Comparison of ENCODE assay signal across 8 cellular contexts in the genomic region with DNA sequence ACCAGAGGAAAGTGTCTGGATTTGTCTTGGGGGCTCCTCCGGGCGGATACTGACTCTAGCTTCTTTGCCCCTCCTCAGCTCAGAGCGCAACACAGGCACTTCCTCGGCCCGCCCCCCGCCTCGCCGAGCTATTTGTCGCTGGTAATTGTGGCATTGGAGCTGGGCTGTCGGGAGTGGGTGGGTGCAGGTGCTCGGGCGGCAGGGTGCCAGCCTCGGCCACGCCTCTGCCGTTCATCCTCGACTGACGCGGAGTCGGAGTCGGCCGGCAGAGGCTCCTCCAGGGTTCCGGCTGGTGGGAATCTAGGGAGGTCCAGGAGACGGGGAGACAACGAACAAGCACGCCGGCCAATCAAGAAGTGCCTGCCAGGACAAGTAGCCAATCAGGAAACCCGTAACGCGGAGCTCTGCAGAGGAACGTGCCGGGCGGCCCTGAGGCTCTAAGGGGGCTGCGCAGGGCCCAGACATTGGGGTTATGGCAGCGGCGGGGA. TPM values are rescaled to one million over a fixed set of nuclear protein-coding genes. Genes with fewer than 3 reads are reported as not detected.
A peak's percentile ranks its signal among the peaks of the same experiment; 100 is the strongest.
DNase-seq lines count a peak whose midpoint lies in the region; ATAC-seq and TF ChIP-seq lines count a peak whose summit lies in the region.

No MANE protein-coding gene starts in this region.

- ATAC-seq in activated CD4-positive, alpha-beta T cell treated with anti-CD3 and anti-CD28 coated beads for 36 hours = peak; percentile 72
- peak; percentile 34 to 49 (median 46) for ATAC-seq in right lobe of liver
- ATAC-seq in HG03378 (IDR thresholded peaks at IDR 0.05; ENCODE audit: unreplicated experiment) = no peak
- no peak for ATAC-seq in GM21825 (IDR thresholded peaks at IDR 0.05; ENCODE audit: unreplicated experiment)

- POLR2A ChIA-PET in activated CD4-positive, alpha-beta T cell treated with anti-CD3 and anti-CD28 coated beads for 36 hours (lab: Charles Lee) = interaction anchor here (0.6 kb wide), 2 partner anchors 39 to 1291 kb away, joined by 3 to 8 read pairs; no protein-coding TSS in a partner anchor

- H3K4me1 Mint-ChIP-seq in activated CD4-positive, alpha-beta T cell treated with anti-CD3 and anti-CD28 coated beads for 36 hours = peaks cover 16% of the 10 kb centered on the region
- peaks cover 20% of the 10 kb centered on the region for H3K4me1 Mint-ChIP-seq in stimulated activated naive CD8-positive, alpha-beta T cell treated with anti-CD3 and anti-CD28 coated beads, Interleukin-15, Interleukin-2, amounts not matched to agents 100 ng/mL and 50 ng/mL, for 24 hours (ENCODE audit: low read depth)

- H3K27ac ChIP-seq in dorsolateral prefrontal cortex (peak overlapping the region in 9 of 59 donors; percentile 5 to 51 (median 28)), right lobe of liver (no peak overlapping the region)

- no peaks in the 10 kb centered on the region for H3K9me3 Mint-ChIP-seq in activated CD4-positive, alpha-beta T cell treated with anti-CD3 and anti-CD28 coated beads for 36 hours (ENCODE audit: low read depth)
- H3K9me3 Mint-ChIP-seq in stimulated activated naive CD8-positive, alpha-beta T cell treated with anti-CD3 and anti-CD28 coated beads, Interleukin-15, Interleukin-2, amounts not matched to agents 100 ng/mL and 50 ng/mL, for 24 hours = no peaks in the 10 kb centered on the region

- H3K27me3 ChIP-seq in dorsolateral prefrontal cortex (peaks cover 0 to 63% (median 10%) of the 10 kb centered on the region in 45 donors), right lobe of liver (no peaks in the 10 kb centered on the region)

- peaks cover 3% of the 10 kb centered on the region for H3K36me3 Mint-ChIP-seq in activated CD4-positive, alpha-beta T cell treated with anti-CD3 and anti-CD28 coated beads for 36 hours (ENCODE audit: low read depth)
- H3K36me3 Mint-ChIP-seq in stimulated activated naive CD8-positive, alpha-beta T cell treated with anti-CD3 and anti-CD28 coated beads, Interleukin-15, Interleukin-2, amounts not matched to agents 100 ng/mL and 50 ng/mL, for 24 hours (ENCODE audit: low read depth) = no peaks in the 10 kb centered on the region

- CTCF ChIA-PET in activated CD4-positive, alpha-beta T cell treated with anti-CD3 and anti-CD28 coated beads for 36 hours (lab: Charles Lee) = interaction anchor here (0.6 to 0.9 kb wide), 3 partner anchors 18 to 49 kb away, joined by 3 to 5 read pairs (median 3); no protein-coding TSS in a partner anchor

- no peak for TF ChIP-seq CTCF in dorsolateral prefrontal cortex (IDR thresholded peaks at IDR 0.05 in 54 of 56, conservative IDR thresholded peaks at IDR 0.05 in 2 of 56; ENCODE audit: low read depth in 1 of 56, partially characterized antibody in 56 of 56)
- TF ChIP-seq CTCF in right lobe of liver (IDR thresholded peaks at IDR 0.05) = no peak

- intact Hi-C loops in activated CD4-positive, alpha-beta T cell treated with anti-CD3 and anti-CD28 coated beads for 36 hours (cut with DNase I, micrococcal nuclease) = loop anchor here in 1 of 2 experiments (5.0 kb wide), 1 partner anchor 41 kb away; the partner anchor contains the start of gene TIMP1
- intact Hi-C loops in dorsolateral prefrontal cortex (cut with DNase I) (loop anchor here in 1 of 2 donors (5.0 kb wide), 1 partner anchor 61 kb away; the partner anchor contains the start of gene ARAF), right lobe of liver (cut with DNase I) (no loop called here)

- no peaks in the 10 kb centered on the region for H3K9me3 ChIP-seq in right lobe of liver

- peak overlapping the region; percentile 69 for H3K4me3 Mint-ChIP-seq in activated CD4-positive, alpha-beta T cell treated with anti-CD3 and anti-CD28 coated beads for 36 hours
- H3K4me3 Mint-ChIP-seq in stimulated activated naive CD8-positive, alpha-beta T cell treated with anti-CD3 and anti-CD28 coated beads, Interleukin-15, Interleukin-2, amounts not matched to agents 100 ng/mL and 50 ng/mL, for 24 hours = peak overlapping the region; percentile 58

- DNase-seq in EL (peak; percentile 72), NCI-H2081 (lab: John Stamatoyannopoulos, UW) (peak; percentile 86 to 93), dorsolateral prefrontal cortex (peak; percentile 34 to 84 (median 72)), right lobe of liver (peak in 2 of 3 donors; percentile 38 to 58)
- peak; percentile 55 for DNase-seq in activated CD4-positive, alpha-beta T cell treated with anti-CD3 and anti-CD28 coated beads for 36 hours

- no peaks in the 10 kb centered on the region for H3K27me3 Mint-ChIP-seq in activated CD4-positive, alpha-beta T cell treated with anti-CD3 and anti-CD28 coated beads for 36 hours
- peaks cover 8% of the 10 kb centered on the region for H3K27me3 Mint-ChIP-seq in stimulated activated naive CD8-positive, alpha-beta T cell treated with anti-CD3 and anti-CD28 coated beads, Interleukin-15, Interleukin-2, amounts not matched to agents 100 ng/mL and 50 ng/mL, for 24 hours

- TF ChIP-seq POLR2A in right lobe of liver (IDR thresholded peaks at IDR 0.05) = no peak

- no peak overlapping the region for H3K27ac Mint-ChIP-seq in activated CD4-positive, alpha-beta T cell treated with anti-CD3 and anti-CD28 coated beads for 36 hours
- no peak overlapping the region for H3K27ac Mint-ChIP-seq in stimulated activated naive CD8-positive, alpha-beta T cell treated with anti-CD3 and anti-CD28 coated beads, Interleukin-15, Interleukin-2, amounts not matched to agents 100 ng/mL and 50 ng/mL, for 24 hours

- no peaks in the 10 kb centered on the region for H3K36me3 ChIP-seq in right lobe of liver

- H3K4me1 ChIP-seq in right lobe of liver = no peaks in the 10 kb centered on the region

- 31% methylated on average over 23 of the region's 35 CpGs for WGBS in right lobe of liver (ENCODE audit: insufficient coverage, low coverage, low lambda C conversion rate, missing lambda C conversion rate)

- H3K4me3 ChIP-seq in dorsolateral prefrontal cortex = peak overlapping the region in 56 of 59 donors; percentile 6 to 55 (median 36)
- no peak overlapping the region for H3K4me3 ChIP-seq in right lobe of liver

RNA-seq across cellular contexts. Expression of gene SYN1, which starts 3.9 kb away (rescaled TPM):
- total RNA-seq in activated CD4-positive, alpha-beta T cell treated with anti-CD3 and anti-CD28 coated beads for 36 hours = under 1 TPM; 0.82 to 0.98 TPM
- total RNA-seq in dorsolateral prefrontal cortex (100 to 1,000 TPM; 127 to 711 (median 406) TPM), right lobe of liver (1 to 10 TPM in 2 of 6 experiments, under 1 TPM in 3, not detected in 1; 0.22 to 3.1 (median 0.37) TPM)

RNA-seq across cellular contexts. Expression of gene CFP, which starts 6.1 kb away (rescaled TPM):
- 1 to 10 TPM; 2.4 to 4.7 TPM for total RNA-seq in activated CD4-positive, alpha-beta T cell treated with anti-CD3 and anti-CD28 coated beads for 36 hours
- 10 to 100 TPM in 1 of 120 experiments, 1 to 10 TPM in 118, under 1 TPM in 1; 0.97 to 10.4 (median 3.0) TPM for total RNA-seq in dorsolateral prefrontal cortex
- 10 to 100 TPM in 3 of 6 experiments, 1 to 10 TPM in 3; 6.8 to 24.0 (median 9.8) TPM for total RNA-seq in right lobe of liver

RNA-seq across cellular contexts. Expression of gene ELK1, which starts 26.8 kb away (rescaled TPM):
- total RNA-seq in activated CD4-positive, alpha-beta T cell treated with anti-CD3 and anti-CD28 coated beads for 36 hours = 100 to 1,000 TPM in 1 of 2 experiments, 10 to 100 TPM in 1; 96.8 to 117 TPM
- total RNA-seq in dorsolateral prefrontal cortex = 100 to 1,000 TPM in 50 of 120 experiments, 10 to 100 TPM in 70; 25.1 to 179 (median 92.3) TPM
- total RNA-seq in right lobe of liver = 10 to 100 TPM; 14.8 to 23.9 (median 19.7) TPM

RNA-seq across cellular contexts. Expression of gene UXT, which starts 35.4 kb away (rescaled TPM):
- total RNA-seq in activated CD4-positive, alpha-beta T cell treated with anti-CD3 and anti-CD28 coated beads for 36 hours = 100 to 1,000 TPM; 195 to 210 TPM
- 10 to 100 TPM; 25.2 to 57.7 (median 42.1) TPM for total RNA-seq in dorsolateral prefrontal cortex
- 10 to 100 TPM; 40.2 to 53.5 (median 49.5) TPM for total RNA-seq in right lobe of liver

RNA-seq across cellular contexts. Expression of gene TIMP1, which starts 41.3 kb away (rescaled TPM):
- 10 to 100 TPM; 40.3 to 48.4 TPM for total RNA-seq in activated CD4-positive, alpha-beta T cell treated with anti-CD3 and anti-CD28 coated beads for 36 hours
- total RNA-seq in dorsolateral prefrontal cortex (100 to 1,000 TPM in 5 of 120 experiments, 10 to 100 TPM in 115; 10.4 to 247 (median 28.1) TPM), right lobe of liver (100 to 1,000 TPM in 4 of 6 experiments, 10 to 100 TPM in 2; 82.1 to 432 (median 143) TPM)

Comparison
In these comparisons a context has a peak if more than half of its experiments do, and no peak if none do; other contexts are left out.
1. ATAC-seq: peak in activated CD4-positive, alpha-beta T cell treated with anti-CD3 and anti-CD28 coated beads for 36 hours (single experiment) and right lobe of liver (4 of 4); none in HG03378 (single experiment) and GM21825 (single experiment).
2. H3K4me3 ChIP-seq: peak in dorsolateral prefrontal cortex (56 of 59); none in right lobe of liver (0 of 3).
3. RNA of gene SYN1, which starts 3.9 kb away (total RNA-seq): 127 to 711 TPM in dorsolateral prefrontal cortex; 0.82 to 0.98 TPM in activated CD4-positive, alpha-beta T cell treated with anti-CD3 and anti-CD28 coated beads for 36 hours and 0.22 to 3.1 TPM in right lobe of liver; every median in the first group is over 10 times any median in the second.
4. Peak in every context shown above with its lines, with median percentiles within 50 percentile points of each other: DNase-seq.